In the genomic region with DNA sequence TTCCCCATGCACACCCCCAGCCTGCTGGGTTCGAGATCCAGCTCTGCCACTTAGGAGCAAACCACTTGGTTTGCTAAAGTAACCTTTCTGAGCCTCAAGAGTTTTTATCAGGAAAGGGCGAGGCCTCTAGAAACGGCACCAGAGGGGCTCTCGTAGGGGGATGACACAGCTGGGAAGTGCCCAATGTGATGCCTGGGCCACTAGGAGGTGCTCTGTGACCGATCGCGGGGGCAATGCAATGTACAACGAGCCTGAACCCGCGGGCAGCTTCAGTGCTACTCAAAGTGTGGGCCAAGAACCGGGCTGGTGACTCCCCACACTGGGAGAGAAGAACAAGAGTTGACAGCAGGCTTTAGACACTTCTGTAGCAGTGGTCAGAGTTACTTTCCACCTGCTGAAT, we compare ENCODE assay signal across 8 cellular contexts. TPM values are rescaled to one million over a fixed set of nuclear protein-coding genes. Genes with fewer than 3 reads are reported as not detected.
DNase-seq lines count a peak whose midpoint lies in the region; ATAC-seq and TF ChIP-seq lines count a peak whose summit lies in the region.

No MANE protein-coding gene starts in this region.

- peak; percentile 74 for ATAC-seq in GM18867 (IDR thresholded peaks at IDR 0.05; ENCODE audit: unreplicated experiment)
- ATAC-seq in natural killer cell = peak in 2 of 3 donors; percentile 61 to 70
- no peak for ATAC-seq in HG03095 (IDR thresholded peaks at IDR 0.05; ENCODE audit: unreplicated experiment)
- no peak for ATAC-seq in HG02970 (IDR thresholded peaks at IDR 0.05; ENCODE audit: low FRiP score, unreplicated experiment)

- no peak overlapping the region for H3K9ac ChIP-seq in OCI-LY3 (ENCODE audit: low read length)

- H3K4me3 ChIP-seq in OCI-LY3 (ENCODE audit: low read length) (no peak overlapping the region), astrocyte of the cerebellum (ENCODE audit: low read depth, low read length) (no peak overlapping the region)

- no peaks in the 10 kb centered on the region for H3K79me2 ChIP-seq in OCI-LY3 (ENCODE audit: low read length)

- DNase-seq in AG08396 (ENCODE audit: low spot score) = peak; percentile 46
- no peak for DNase-seq in astrocyte of the cerebellum (ENCODE audit: low read depth)
- no peak for DNase-seq in natural killer cell
- DNase-seq in hippocampal formation (lab: John Stamatoyannopoulos, UW) = no peak

- no peaks in the 10 kb centered on the region for H3K4me1 ChIP-seq in OCI-LY3 (ENCODE audit: low read length)

- H3K9me3 ChIP-seq in OCI-LY3 (ENCODE audit: insufficient read depth, low read length) = no peaks in the 10 kb centered on the region

- no peak overlapping the region for H3K4me2 ChIP-seq in OCI-LY3 (ENCODE audit: low read length)

- peaks cover 4% of the 10 kb centered on the region; the same call in 1 of the 2 replicates for H3K27me3 ChIP-seq in OCI-LY3 (ENCODE audit: low read depth, low read length)

- no peaks in the 10 kb centered on the region for H3K36me3 ChIP-seq in OCI-LY3 (replicated peaks; ENCODE audit: low read depth, low read length)

- in situ Hi-C loops in astrocyte of the cerebellum (cut with HindIII; ENCODE audit: low sequenced_read_pairs) = no loop called here

- H3K4me1 Mint-ChIP-seq in natural killer cell = no peaks in the 10 kb centered on the region

- H3K4me3 Mint-ChIP-seq in natural killer cell = no peak overlapping the region

- 0 out of 2 replicates have a peak overlapping the region, but pooled peaks have one; percentile 12 for H2AFZ ChIP-seq in OCI-LY3 (ENCODE audit: low read depth, low read length)

- no peaks in the 10 kb centered on the region for H4K20me1 ChIP-seq in OCI-LY3 (ENCODE audit: insufficient read depth, low read length)

- no peaks in the 10 kb centered on the region for H3K36me3 Mint-ChIP-seq in natural killer cell

- H3K9me3 Mint-ChIP-seq in natural killer cell = no peaks in the 10 kb centered on the region

- H3K27me3 Mint-ChIP-seq in natural killer cell (ENCODE audit: low read depth in 2 of 2) = peaks cover under 1 to 3% of the 10 kb centered on the region in 2 donors

- no peak overlapping the region for H3K27ac ChIP-seq in OCI-LY3 (ENCODE audit: low read length)

- H3K27ac Mint-ChIP-seq in natural killer cell = no peak overlapping the region

- intact Hi-C loops in natural killer cell (cut with micrococcal nuclease) = no loop called here

- TF ChIP-seq CTCF in OCI-LY3 (IDR thresholded peaks at IDR 0.05; ENCODE audit: low read depth, low read length) (peak; percentile 57), astrocyte of the cerebellum (IDR thresholded peaks at IDR 0.05; ENCODE audit: low read depth, low read length, missing control alignments) (peak; percentile 42), natural killer cell (IDR thresholded peaks at IDR 0.05) (no peak)

RNA-seq across cellular contexts. Expression of gene C16orf89, which starts 9.4 kb away (rescaled TPM):
- not detected for total RNA-seq in natural killer cell

RNA-seq across cellular contexts. Expression of gene ALG1, which starts 15.3 kb away (rescaled TPM):
- total RNA-seq in natural killer cell = 10 to 100 TPM; 13.4 to 20.0 (median 17.4) TPM

RNA-seq across cellular contexts. Expression of gene NAGPA, which starts 22.6 kb away (rescaled TPM):
- total RNA-seq in natural killer cell = 10 to 100 TPM; 14.7 to 27.8 (median 23.0) TPM

RNA-seq across cellular contexts. Expression of gene EEF2KMT, which starts 41.2 kb away (rescaled TPM):
- 1 to 10 TPM; 3.0 to 4.7 (median 3.7) TPM for total RNA-seq in natural killer cell

Comparison
In these comparisons a context has a peak if more than half of its experiments do, and no peak if none do; other contexts are left out.
1. ATAC-seq: peak in GM18867 (single experiment) and natural killer cell (2 of 3); none in HG03095 (single experiment) and HG02970 (single experiment).